Comparison of ENCODE assay signal across 20 cellular contexts in the genomic region with DNA sequence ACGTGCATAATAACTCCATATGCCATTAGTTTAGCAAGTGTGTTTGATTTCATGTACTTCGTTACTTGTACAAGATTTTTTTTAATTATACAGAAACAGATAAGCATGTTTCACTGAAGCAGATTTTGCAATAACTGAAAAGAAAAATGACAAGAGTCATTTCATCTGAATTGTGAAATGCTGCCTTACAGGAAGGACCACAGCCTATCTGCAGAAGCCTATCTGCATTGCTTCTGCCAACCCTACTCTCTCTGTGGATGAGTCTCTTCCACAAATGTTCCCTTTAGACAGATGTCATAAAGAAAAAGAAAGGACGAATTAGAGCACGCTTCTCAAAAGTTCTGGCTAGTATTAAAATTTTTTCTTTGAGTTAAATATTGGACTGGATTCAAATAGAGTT.
A peak's percentile ranks its signal among the peaks of the same experiment; 100 is the strongest.
DNase-seq lines count a peak whose midpoint lies in the region; ATAC-seq and TF ChIP-seq lines count a peak whose summit lies in the region.
"Had no signal": no experiment of that assay in that cellular context is flagged by ENCODE, and none has a peak within 500 bp of the region (broad histone marks: within the 10 kb centered on the region; RNA-seq: fewer than 3 reads in every experiment).

No MANE protein-coding gene starts in this region.

- CTCF ChIA-PET in naive thymus-derived CD4-positive, alpha-beta T cell (lab: Charles Lee): no interaction called here

- H3K9me3 ChIP-seq in right cardiac atrium (ENCODE audit: control insufficient read depth, low read length) (no peaks in the 10 kb centered on the region), SK-N-MC (ENCODE audit: low read depth, low read length) (peaks cover 3% of the 10 kb centered on the region; the same call in 1 of the 2 replicates)
- H3K9me3 ChIP-seq in naive thymus-derived CD4-positive, alpha-beta T cell (ENCODE audit: control insufficient read depth in 2 of 3, low read length in 3 of 3): no peaks in the 10 kb centered on the region
- H3K9me3 ChIP-seq: BE2C had no signal

- H3K4me1 ChIP-seq in right cardiac atrium (ENCODE audit: control insufficient read depth, insufficient read depth, low read length): no peaks in the 10 kb centered on the region
- H3K4me1 ChIP-seq in naive thymus-derived CD4-positive, alpha-beta T cell (ENCODE audit: control insufficient read depth in 2 of 2, insufficient read depth in 2 of 2, low read length in 2 of 2): no peaks in the 10 kb centered on the region
- H3K4me1 ChIP-seq: BE2C had no signal

- POLR2A ChIA-PET in naive thymus-derived CD4-positive, alpha-beta T cell (lab: Charles Lee): no interaction called here

- H3K36me3 Mint-ChIP-seq in naive thymus-derived CD4-positive, alpha-beta T cell: no peaks in the 10 kb centered on the region
- H3K36me3 Mint-ChIP-seq: CD4-positive, alpha-beta memory T cell; T-cell had no signal

- no peak overlapping the region for H3K9ac ChIP-seq in SK-N-MC (ENCODE audit: insufficient read length)

- TF ChIP-seq CTCF in dorsolateral prefrontal cortex (IDR thresholded peaks at IDR 0.05 in 54 of 56, conservative IDR thresholded peaks at IDR 0.05 in 2 of 56; ENCODE audit: low read depth in 1 of 56, partially characterized antibody in 56 of 56): no peak

- H3K4me3 ChIP-seq in right cardiac atrium (ENCODE audit: low read length) (no peak overlapping the region), SK-N-MC (no peak overlapping the region), dorsolateral prefrontal cortex (no peak overlapping the region)
- H3K4me3 ChIP-seq in naive thymus-derived CD4-positive, alpha-beta T cell (ENCODE audit: low read length): no peak overlapping the region

- H3K27ac ChIP-seq in right cardiac atrium (ENCODE audit: low read length) (no peak overlapping the region), SK-N-MC (0 out of 2 replicates have a peak overlapping the region, but pooled peaks have one; percentile 10), dorsolateral prefrontal cortex (no peak overlapping the region)
- H3K27ac ChIP-seq in naive thymus-derived CD4-positive, alpha-beta T cell (ENCODE audit: low read depth, low read length): no peak overlapping the region
- H3K27ac ChIP-seq: 22Rv1 had no signal

- H3K4me3 Mint-ChIP-seq in naive thymus-derived CD4-positive, alpha-beta T cell: no peak overlapping the region
- H3K4me3 Mint-ChIP-seq: CD4-positive, alpha-beta memory T cell; T-cell had no signal

- ATAC-seq in right cardiac atrium (peak; percentile 37 to 64), Right ventricle myocardium inferior (no peak)
- peak; percentile 54 for ATAC-seq in naive thymus-derived CD4-positive, alpha-beta T cell
- ATAC-seq: Panc1, T-cell had no signal

- DNase-seq in right cardiac atrium (no peak), Right ventricle myocardium inferior (ENCODE audit: missing footprints) (no peak), SK-N-MC (ENCODE audit: low read depth, low spot score) (no peak), NCI-H1417 treated with DMSO at 0.1 percent for 48 hours (lab: John Stamatoyannopoulos, UW) (no peak), NCI-H2171 (lab: John Stamatoyannopoulos, UW) (no peak), NCI-H524 (lab: John Stamatoyannopoulos, UW) (no peak), dorsolateral prefrontal cortex (no peak)
- no peak for DNase-seq in naive thymus-derived CD4-positive, alpha-beta T cell
- DNase-seq: BE2C; Calu3; CD4-positive, alpha-beta memory T cell; HCEC 1CT; KBM-7; NCI-H1092 treated with DMSO at 0.1 percent for 48 hours; NCI-H1694 treated with DMSO at 0.1 percent for 48 hours; NCI-H345; NK-92 treated with Interleukin-12 subunit alpha and Interleukin-12 subunit beta, amount 100 ng/mL, for 24 hours; T-cell had no signal

- peaks cover 0 to 3% (median 0%) of the 10 kb centered on the region in 7 donors for H3K4me1 Mint-ChIP-seq in naive thymus-derived CD4-positive, alpha-beta T cell
- H3K4me1 Mint-ChIP-seq: CD4-positive, alpha-beta memory T cell; T-cell had no signal

- intact Hi-C loops in right cardiac atrium (cut with DNase I) (no loop called here), Right ventricle myocardium inferior (cut with DNase I) (no loop called here), dorsolateral prefrontal cortex (cut with DNase I) (no loop called here)
- intact Hi-C loops in naive thymus-derived CD4-positive, alpha-beta T cell (cut with micrococcal nuclease): no loop called here

- H3K9me3 Mint-ChIP-seq in naive thymus-derived CD4-positive, alpha-beta T cell: peaks cover 0 to 3% (median 0%) of the 10 kb centered on the region in 11 donors
- H3K9me3 Mint-ChIP-seq: T-cell had no signal

- peaks cover 77% of the 10 kb centered on the region for H3K36me3 ChIP-seq in SK-N-MC (ENCODE audit: insufficient read depth, low read length)
- no peaks in the 10 kb centered on the region for H3K36me3 ChIP-seq in naive thymus-derived CD4-positive, alpha-beta T cell (ENCODE audit: control insufficient read depth in 2 of 3, insufficient read depth in 3 of 3, low read length in 3 of 3)
- H3K36me3 ChIP-seq: BE2C had no signal

- 64% methylated on average over 4 of the region's 4 CpGs for WGBS in right cardiac atrium

- H3K27me3 ChIP-seq in right cardiac atrium (ENCODE audit: control insufficient read depth, insufficient read depth) (no peaks in the 10 kb centered on the region), dorsolateral prefrontal cortex (peaks cover 0 to 4% (median 0%) of the 10 kb centered on the region in 45 donors)
- no peaks in the 10 kb centered on the region for H3K27me3 ChIP-seq in naive thymus-derived CD4-positive, alpha-beta T cell (ENCODE audit: control insufficient read depth in 2 of 2, insufficient read depth in 2 of 2, low read length in 2 of 2)
- H3K27me3 ChIP-seq: BE2C had no signal

- no peak overlapping the region for H3K27ac Mint-ChIP-seq in naive thymus-derived CD4-positive, alpha-beta T cell
- H3K27ac Mint-ChIP-seq: CD4-positive, alpha-beta memory T cell; T-cell had no signal

- peaks cover 0 to 18% (median 14%) of the 10 kb centered on the region in 5 donors for H3K27me3 Mint-ChIP-seq in naive thymus-derived CD4-positive, alpha-beta T cell
